In genomic region chr3:172640751-172641150, GRCh38 we compare ENCODE assay signal across 27 cellular contexts.
"Had no signal": no experiment of that assay in that cellular context is flagged by ENCODE, and none has a peak within 500 bp of the region (broad histone marks: within the 10 kb centered on the region; RNA-seq: fewer than 3 reads in every experiment).

No MANE protein-coding gene starts in this region.

- H3K4me1 ChIP-seq: lower lobe of right lung, pancreas, prostate gland, stomach, testis, thyroid gland, transverse colon, upper lobe of right lung had no signal

- H3K9me3 ChIP-seq: left lung, lower lobe of right lung, pancreas, prostate gland, stomach, testis, thyroid gland, transverse colon, upper lobe of right lung had no signal

- ATAC-seq: left colon; left lung; lower lobe of right lung; naive thymus-derived CD8-positive, alpha-beta T cell; pancreas; right cardiac atrium; stimulated activated naive B cell treated with anti-CD40 and anti-IgM and Interleukin-4, amounts not matched to agents 10 μg/mL and 1 μg/mL and 100 μg/mL, for 72 hours; stimulated activated naive CD8-positive, alpha-beta T cell treated with anti-CD3 and anti-CD28 coated beads, Interleukin-15, Interleukin-2, amounts not matched to agents 100 U/mL and 50 U/mL, for 24 hours; upper lobe of right lung had no signal

- DNase-seq: hypothalamus; immature natural killer cell; kidney; left colon; left lung; lower lobe of right lung; mammary epithelial cell; mesenchymal stem cell; naive thymus-derived CD8-positive, alpha-beta T cell; nucleus accumbens; pancreas; posterior cingulate gyrus; retina; right cardiac atrium; stimulated activated CD4-positive, alpha-beta T cell treated with anti-CD3 and anti-CD28 coated beads, Interleukin-12 subunit alpha, Interleukin-12 subunit beta, amount 100 ng/mL, for 4 hours; stimulated activated CD4-positive, alpha-beta T cell treated with anti-CD3 and anti-CD28 coated beads, Interleukin-15, amount 100 ng/mL, for 24 hours; stimulated activated CD4-positive, alpha-beta T cell treated with anti-CD3 and anti-CD28 coated beads, Interleukin-2, amount 100 ng/mL, for 24 hours; stimulated activated CD4-positive, alpha-beta T cell treated with anti-CD3 and anti-CD28 coated beads, Interleukin-4, amount 100 ng/mL, for 1 hour; stimulated activated naive B cell treated with anti-CD40 and anti-IgM and Interleukin-4, amounts not matched to agents 10 μg/mL and 1 μg/mL and 100 μg/mL, for 72 hours; stimulated activated naive CD8-positive, alpha-beta T cell treated with anti-CD3 and anti-CD28 coated beads, Interleukin-15, Interleukin-2, amounts not matched to agents 100 U/mL and 50 U/mL, for 24 hours; stomach; testis; thyroid gland; transverse colon; upper lobe of right lung had no signal

- H3K36me3 ChIP-seq: pancreas, prostate gland, thyroid gland had no signal

- H3K4me3 ChIP-seq: left lung, lower lobe of right lung, pancreas, prostate gland, skin epidermis, stomach, testis, thyroid gland, transverse colon, upper lobe of right lung had no signal

- H3K27ac ChIP-seq: left lung, lower lobe of right lung, pancreas, prostate gland, skin epidermis, stomach, testis, thyroid gland, transverse colon, upper lobe of right lung had no signal

- H3K27me3 ChIP-seq: left lung, pancreas, stomach, testis, thyroid gland, transverse colon, upper lobe of right lung had no signal
